34 cellular contexts compared by ENCODE assay signal in genomic region chr14:94514351-94514750, GRCh38. TPM values are rescaled to one million over a fixed set of nuclear protein-coding genes. Genes with fewer than 3 reads are reported as not detected.
"Had no signal": no experiment of that assay in that cellular context is flagged by ENCODE, and none has a peak within 500 bp of the region (broad histone marks: within the 10 kb centered on the region; RNA-seq: fewer than 3 reads in every experiment).

No MANE protein-coding gene starts in this region.

- ATAC-seq: activated CD8-positive, alpha-beta memory T cell treated with anti-CD3 and anti-CD28 coated beads, Interleukin-2, amount 10 ng/mL, durations not matched to agents 7 days and 5 days; activated CD8-positive, alpha-beta T cell treated with anti-CD3 and anti-CD28 coated beads, Interleukin-2, amount 10 ng/mL, durations not matched to agents 7 days and 5 days; activated naive CD8-positive, alpha-beta T cell treated with anti-CD3 and anti-CD28 coated beads, Interleukin-2, amount 50 U/mL, for 24 hours; body of pancreas had no signal

- H3K36me3 Mint-ChIP-seq: activated CD8-positive, alpha-beta memory T cell treated with anti-CD3 and anti-CD28 coated beads, Interleukin-2, amount 10 ng/mL, durations not matched to agents 7 days and 5 days; activated naive CD4-positive, alpha-beta T cell treated with anti-CD3 and anti-CD28 coated beads, Interleukin-2, amount 10 ng/mL, durations not matched to agents 7 days and 5 days; activated naive CD4-positive, alpha-beta T cell treated with anti-CD3 and anti-CD28 coated beads, Interleukin-2, amount 50 U/mL, for 24 hours; activated naive CD8-positive, alpha-beta T cell; activated naive CD8-positive, alpha-beta T cell treated with anti-CD3 and anti-CD28 coated beads, Interleukin-2, amount 10 ng/mL, durations not matched to agents 7 days and 5 days had no signal

- H3K27me3 ChIP-seq: ascending aorta, body of pancreas, brain microvascular endothelial cell, breast epithelium had no signal

- H3K4me3 Mint-ChIP-seq: activated B cell treated with CpG ODN at 0.5 μM for 24 hours; activated CD4-positive, alpha-beta memory T cell treated with anti-CD3 and anti-CD28 coated beads, Interleukin-2, amount 10 ng/mL, durations not matched to agents 7 days and 5 days; activated CD4-positive, alpha-beta T cell treated with anti-CD3 and anti-CD28 coated beads, Interleukin-2, amount 10 ng/mL, durations not matched to agents 7 days and 5 days; activated CD8-positive, alpha-beta memory T cell treated with anti-CD3 and anti-CD28 coated beads, Interleukin-2, amount 10 ng/mL, durations not matched to agents 7 days and 5 days; activated CD8-positive, alpha-beta T cell treated with anti-CD3 and anti-CD28 coated beads, Interleukin-2, amount 10 ng/mL, durations not matched to agents 7 days and 5 days; activated naive CD4-positive, alpha-beta T cell treated with anti-CD3 and anti-CD28 coated beads, Interleukin-2, amount 10 ng/mL, durations not matched to agents 7 days and 5 days; activated naive CD4-positive, alpha-beta T cell treated with anti-CD3 and anti-CD28 coated beads, Interleukin-2, amount 50 U/mL, for 24 hours; activated naive CD8-positive, alpha-beta T cell; activated naive CD8-positive, alpha-beta T cell treated with anti-CD3 and anti-CD28 coated beads, Interleukin-2, amount 10 ng/mL, durations not matched to agents 7 days and 5 days; activated naive CD8-positive, alpha-beta T cell treated with anti-CD3 and anti-CD28 coated beads, Interleukin-2, amount 50 U/mL, for 24 hours; activated T-cell treated with anti-CD3 and anti-CD28 coated beads, Interleukin-2, amount 50 U/mL, for 24 hours; central memory CD8-positive, alpha-beta T cell; T-helper 1 cell treated with Interleukin-12 subunit alpha and Interleukin-12 subunit beta and Interleukin-4 antibody, amounts not matched to agents 30 μg/mL and 1 μg/mL, for 36 hours; T-helper 2 cell treated with Interferon-gamma antibody and Interleukin-4, amounts not matched to agents 5 μg/mL and 100 μg/mL, for 36 hours had no signal

- H3K36me3 ChIP-seq: ascending aorta, brain microvascular endothelial cell, breast epithelium had no signal

- DNase-seq: activated B cell treated with CpG ODN at 0.5 μM for 24 hours; activated CD4-positive, alpha-beta memory T cell treated with anti-CD3 and anti-CD28 coated beads, Interleukin-2, amount 10 ng/mL, durations not matched to agents 7 days and 5 days; activated CD4-positive, alpha-beta T cell treated with anti-CD3 and anti-CD28 coated beads for 4 hours; activated CD4-positive, alpha-beta T cell treated with anti-CD3 and anti-CD28 coated beads, Interleukin-2, amount 10 ng/mL, durations not matched to agents 7 days and 5 days; activated CD4-positive, alpha-beta T cell treated with anti-CD3 and anti-CD28 coated beads, Interleukin-2, amount 50 U/mL, for 48 hours; activated CD4-positive, CD25-positive, alpha-beta regulatory T cell treated with anti-CD3 and anti-CD28 coated beads, Interleukin-2, amount 50 U/mL, for 72 hours; activated CD8-positive, alpha-beta memory T cell treated with anti-CD3 and anti-CD28 coated beads, Interleukin-2, amount 10 ng/mL, durations not matched to agents 7 days and 5 days; activated CD8-positive, alpha-beta memory T cell treated with anti-CD3 and anti-CD28 coated beads, Interleukin-2, amount 50 U/mL, for 48 hours; activated CD8-positive, alpha-beta T cell treated with anti-CD3 and anti-CD28 coated beads, Interleukin-2, amount 10 ng/mL, durations not matched to agents 7 days and 5 days; activated effector memory CD4-positive, alpha-beta T cell treated with Interleukin-2 at 50 U/mL for 16 hours; activated gamma-delta T cell; activated naive CD4-positive, alpha-beta T cell treated with anti-CD3 and anti-CD28 coated beads, Interleukin-2, amount 10 ng/mL, durations not matched to agents 7 days and 5 days; activated naive CD4-positive, alpha-beta T cell treated with Interleukin-2 at 50 U/mL for 16 hours; activated naive CD8-positive, alpha-beta T cell treated with anti-CD3 and anti-CD28 coated beads, Interleukin-2, amount 10 ng/mL, durations not matched to agents 7 days and 5 days; activated naive CD8-positive, alpha-beta T cell treated with anti-CD3 and anti-CD28 coated beads, Interleukin-2, amount 50 U/mL, for 24 hours; activated T-cell treated with anti-CD3 and anti-CD28 coated beads, Interleukin-2, amount 50 U/mL, for 24 hours; activated T-cell treated with anti-CD3 and anti-CD28 coated beads, Interleukin-2, amount 50 U/mL, for 48 hours; amygdala; anterior cingulate cortex; body of pancreas; brain microvascular endothelial cell; cerebellar nuclear complex; T-helper 1 cell; T-helper 2 cell; T-helper 9 cell had no signal

- H3K4me1 Mint-ChIP-seq: activated B cell treated with CpG ODN at 0.5 μM for 24 hours; activated CD4-positive, alpha-beta memory T cell treated with anti-CD3 and anti-CD28 coated beads, Interleukin-2, amount 10 ng/mL, durations not matched to agents 7 days and 5 days; activated CD4-positive, alpha-beta T cell treated with anti-CD3 and anti-CD28 coated beads, Interleukin-2, amount 10 ng/mL, durations not matched to agents 7 days and 5 days; activated CD8-positive, alpha-beta memory T cell treated with anti-CD3 and anti-CD28 coated beads, Interleukin-2, amount 10 ng/mL, durations not matched to agents 7 days and 5 days; activated naive CD4-positive, alpha-beta T cell treated with anti-CD3 and anti-CD28 coated beads, Interleukin-2, amount 10 ng/mL, durations not matched to agents 7 days and 5 days; activated naive CD4-positive, alpha-beta T cell treated with anti-CD3 and anti-CD28 coated beads, Interleukin-2, amount 50 U/mL, for 24 hours; activated naive CD8-positive, alpha-beta T cell treated with anti-CD3 and anti-CD28 coated beads, Interleukin-2, amount 10 ng/mL, durations not matched to agents 7 days and 5 days; activated naive CD8-positive, alpha-beta T cell treated with anti-CD3 and anti-CD28 coated beads, Interleukin-2, amount 50 U/mL, for 24 hours; central memory CD8-positive, alpha-beta T cell had no signal

- H3K27ac Mint-ChIP-seq: activated B cell treated with CpG ODN at 0.5 μM for 24 hours; activated CD4-positive, alpha-beta memory T cell treated with anti-CD3 and anti-CD28 coated beads, Interleukin-2, amount 10 ng/mL, durations not matched to agents 7 days and 5 days; activated CD4-positive, alpha-beta T cell treated with anti-CD3 and anti-CD28 coated beads, Interleukin-2, amount 10 ng/mL, durations not matched to agents 7 days and 5 days; activated CD8-positive, alpha-beta memory T cell treated with anti-CD3 and anti-CD28 coated beads, Interleukin-2, amount 10 ng/mL, durations not matched to agents 7 days and 5 days; activated CD8-positive, alpha-beta T cell treated with anti-CD3 and anti-CD28 coated beads, Interleukin-2, amount 10 ng/mL, durations not matched to agents 7 days and 5 days; activated naive CD4-positive, alpha-beta T cell treated with anti-CD3 and anti-CD28 coated beads, Interleukin-2, amount 10 ng/mL, durations not matched to agents 7 days and 5 days; activated naive CD4-positive, alpha-beta T cell treated with anti-CD3 and anti-CD28 coated beads, Interleukin-2, amount 50 U/mL, for 24 hours; activated naive CD8-positive, alpha-beta T cell; activated naive CD8-positive, alpha-beta T cell treated with anti-CD3 and anti-CD28 coated beads, Interleukin-2, amount 10 ng/mL, durations not matched to agents 7 days and 5 days; activated naive CD8-positive, alpha-beta T cell treated with anti-CD3 and anti-CD28 coated beads, Interleukin-2, amount 50 U/mL, for 24 hours; activated T-cell treated with anti-CD3 and anti-CD28 coated beads, Interleukin-2, amount 50 U/mL, for 24 hours; activated T-helper 2 cell treated with anti-CD3 and anti-CD28 coated beads, Interferon-gamma antibody, Interleukin-2, Interleukin-4, amounts not matched to agents 10 μg/mL and 5 μg/mL and 100 μg/mL, durations not matched to agents 14 hours and 24 hours and 36 hours; T-helper 1 cell treated with Interleukin-12 subunit alpha and Interleukin-12 subunit beta and Interleukin-4 antibody, amounts not matched to agents 30 μg/mL and 1 μg/mL, for 36 hours; T-helper 2 cell treated with Interferon-gamma antibody and Interleukin-4, amounts not matched to agents 5 μg/mL and 100 μg/mL, for 36 hours had no signal

- H3K4me3 ChIP-seq: ascending aorta, body of pancreas, breast epithelium had no signal

- H3K9me3 Mint-ChIP-seq: activated B cell treated with CpG ODN at 0.5 μM for 24 hours; activated naive CD4-positive, alpha-beta T cell treated with anti-CD3 and anti-CD28 coated beads, Interleukin-2, amount 50 U/mL, for 24 hours; T-helper 1 cell treated with Interleukin-12 subunit alpha and Interleukin-12 subunit beta and Interleukin-4 antibody, amounts not matched to agents 30 μg/mL and 1 μg/mL, for 36 hours had no signal

- H3K27ac ChIP-seq: ascending aorta, body of pancreas, brain microvascular endothelial cell, breast epithelium, VCaP had no signal

- H3K4me1 ChIP-seq: ascending aorta, body of pancreas had no signal

- H3K27me3 Mint-ChIP-seq: activated B cell treated with CpG ODN at 0.5 μM for 24 hours; activated CD4-positive, alpha-beta memory T cell treated with anti-CD3 and anti-CD28 coated beads, Interleukin-2, amount 10 ng/mL, durations not matched to agents 7 days and 5 days; activated CD4-positive, alpha-beta T cell treated with anti-CD3 and anti-CD28 coated beads, Interleukin-2, amount 10 ng/mL, durations not matched to agents 7 days and 5 days; activated CD8-positive, alpha-beta memory T cell treated with anti-CD3 and anti-CD28 coated beads, Interleukin-2, amount 10 ng/mL, durations not matched to agents 7 days and 5 days; activated T-cell treated with anti-CD3 and anti-CD28 coated beads, Interleukin-2, amount 50 U/mL, for 24 hours had no signal

- H3K9me3 ChIP-seq: ascending aorta, body of pancreas, breast epithelium had no signal

RNA-seq across cellular contexts. Expression of gene SERPINA12, which starts 5.1 kb away (rescaled TPM):
- total RNA-seq: activated B cell treated with CpG ODN at 0.5 μM for 24 hours; activated CD4-positive, alpha-beta memory T cell treated with anti-CD3 and anti-CD28 coated beads, Interleukin-2, amount 10 ng/mL, durations not matched to agents 7 days and 5 days; activated CD4-positive, alpha-beta T cell treated with anti-CD3 and anti-CD28 coated beads, Interleukin-2, amount 10 ng/mL, durations not matched to agents 7 days and 5 days; activated CD8-positive, alpha-beta memory T cell treated with anti-CD3 and anti-CD28 coated beads, Interleukin-2, amount 10 ng/mL, durations not matched to agents 7 days and 5 days; activated CD8-positive, alpha-beta T cell treated with anti-CD3 and anti-CD28 coated beads, Interleukin-2, amount 10 ng/mL, durations not matched to agents 7 days and 5 days; activated naive CD8-positive, alpha-beta T cell treated with anti-CD3 and anti-CD28 coated beads, Interleukin-2, amount 10 ng/mL, durations not matched to agents 7 days and 5 days; activated T-helper 2 cell treated with anti-CD3 and anti-CD28 coated beads, Interferon-gamma antibody, Interleukin-2, Interleukin-4, amounts not matched to agents 10 μg/mL and 5 μg/mL and 100 μg/mL, durations not matched to agents 14 hours and 24 hours and 36 hours; ascending aorta; body of pancreas; breast epithelium had no signal

RNA-seq across cellular contexts. Expression of gene SERPINA9, which starts 38.4 kb away (rescaled TPM):
- total RNA-seq: activated CD4-positive, alpha-beta memory T cell treated with anti-CD3 and anti-CD28 coated beads, Interleukin-2, amount 10 ng/mL, durations not matched to agents 7 days and 5 days; activated CD4-positive, alpha-beta T cell treated with anti-CD3 and anti-CD28 coated beads, Interleukin-2, amount 10 ng/mL, durations not matched to agents 7 days and 5 days; activated CD8-positive, alpha-beta memory T cell treated with anti-CD3 and anti-CD28 coated beads, Interleukin-2, amount 10 ng/mL, durations not matched to agents 7 days and 5 days; activated CD8-positive, alpha-beta T cell treated with anti-CD3 and anti-CD28 coated beads, Interleukin-2, amount 10 ng/mL, durations not matched to agents 7 days and 5 days; activated naive CD8-positive, alpha-beta T cell treated with anti-CD3 and anti-CD28 coated beads, Interleukin-2, amount 10 ng/mL, durations not matched to agents 7 days and 5 days; activated T-helper 2 cell treated with anti-CD3 and anti-CD28 coated beads, Interferon-gamma antibody, Interleukin-2, Interleukin-4, amounts not matched to agents 10 μg/mL and 5 μg/mL and 100 μg/mL, durations not matched to agents 14 hours and 24 hours and 36 hours; ascending aorta; body of pancreas; breast epithelium had no signal

RNA-seq across cellular contexts. Expression of gene SERPINA4, which starts 46.9 kb away (rescaled TPM):
- total RNA-seq: activated B cell treated with CpG ODN at 0.5 μM for 24 hours; activated CD4-positive, alpha-beta memory T cell treated with anti-CD3 and anti-CD28 coated beads, Interleukin-2, amount 10 ng/mL, durations not matched to agents 7 days and 5 days; activated CD4-positive, alpha-beta T cell treated with anti-CD3 and anti-CD28 coated beads, Interleukin-2, amount 10 ng/mL, durations not matched to agents 7 days and 5 days; activated CD8-positive, alpha-beta memory T cell treated with anti-CD3 and anti-CD28 coated beads, Interleukin-2, amount 10 ng/mL, durations not matched to agents 7 days and 5 days; activated CD8-positive, alpha-beta T cell treated with anti-CD3 and anti-CD28 coated beads, Interleukin-2, amount 10 ng/mL, durations not matched to agents 7 days and 5 days; activated naive CD8-positive, alpha-beta T cell treated with anti-CD3 and anti-CD28 coated beads, Interleukin-2, amount 10 ng/mL, durations not matched to agents 7 days and 5 days; activated T-helper 2 cell treated with anti-CD3 and anti-CD28 coated beads, Interferon-gamma antibody, Interleukin-2, Interleukin-4, amounts not matched to agents 10 μg/mL and 5 μg/mL and 100 μg/mL, durations not matched to agents 14 hours and 24 hours and 36 hours; ascending aorta; breast epithelium had no signal
